Comparison of ENCODE assay signal across 1 cellular context in genomic region chr11:57940044-57940781, GRCh38.
TF ChIP-seq lines count a peak whose summit lies in the region.

No MANE protein-coding gene starts in this region.

TF ChIP-seq in GM23338, 12 proteins besides CTCF, POLR2A, EP300 and RAD21:
- TF ChIP-seq, protein P1, sequence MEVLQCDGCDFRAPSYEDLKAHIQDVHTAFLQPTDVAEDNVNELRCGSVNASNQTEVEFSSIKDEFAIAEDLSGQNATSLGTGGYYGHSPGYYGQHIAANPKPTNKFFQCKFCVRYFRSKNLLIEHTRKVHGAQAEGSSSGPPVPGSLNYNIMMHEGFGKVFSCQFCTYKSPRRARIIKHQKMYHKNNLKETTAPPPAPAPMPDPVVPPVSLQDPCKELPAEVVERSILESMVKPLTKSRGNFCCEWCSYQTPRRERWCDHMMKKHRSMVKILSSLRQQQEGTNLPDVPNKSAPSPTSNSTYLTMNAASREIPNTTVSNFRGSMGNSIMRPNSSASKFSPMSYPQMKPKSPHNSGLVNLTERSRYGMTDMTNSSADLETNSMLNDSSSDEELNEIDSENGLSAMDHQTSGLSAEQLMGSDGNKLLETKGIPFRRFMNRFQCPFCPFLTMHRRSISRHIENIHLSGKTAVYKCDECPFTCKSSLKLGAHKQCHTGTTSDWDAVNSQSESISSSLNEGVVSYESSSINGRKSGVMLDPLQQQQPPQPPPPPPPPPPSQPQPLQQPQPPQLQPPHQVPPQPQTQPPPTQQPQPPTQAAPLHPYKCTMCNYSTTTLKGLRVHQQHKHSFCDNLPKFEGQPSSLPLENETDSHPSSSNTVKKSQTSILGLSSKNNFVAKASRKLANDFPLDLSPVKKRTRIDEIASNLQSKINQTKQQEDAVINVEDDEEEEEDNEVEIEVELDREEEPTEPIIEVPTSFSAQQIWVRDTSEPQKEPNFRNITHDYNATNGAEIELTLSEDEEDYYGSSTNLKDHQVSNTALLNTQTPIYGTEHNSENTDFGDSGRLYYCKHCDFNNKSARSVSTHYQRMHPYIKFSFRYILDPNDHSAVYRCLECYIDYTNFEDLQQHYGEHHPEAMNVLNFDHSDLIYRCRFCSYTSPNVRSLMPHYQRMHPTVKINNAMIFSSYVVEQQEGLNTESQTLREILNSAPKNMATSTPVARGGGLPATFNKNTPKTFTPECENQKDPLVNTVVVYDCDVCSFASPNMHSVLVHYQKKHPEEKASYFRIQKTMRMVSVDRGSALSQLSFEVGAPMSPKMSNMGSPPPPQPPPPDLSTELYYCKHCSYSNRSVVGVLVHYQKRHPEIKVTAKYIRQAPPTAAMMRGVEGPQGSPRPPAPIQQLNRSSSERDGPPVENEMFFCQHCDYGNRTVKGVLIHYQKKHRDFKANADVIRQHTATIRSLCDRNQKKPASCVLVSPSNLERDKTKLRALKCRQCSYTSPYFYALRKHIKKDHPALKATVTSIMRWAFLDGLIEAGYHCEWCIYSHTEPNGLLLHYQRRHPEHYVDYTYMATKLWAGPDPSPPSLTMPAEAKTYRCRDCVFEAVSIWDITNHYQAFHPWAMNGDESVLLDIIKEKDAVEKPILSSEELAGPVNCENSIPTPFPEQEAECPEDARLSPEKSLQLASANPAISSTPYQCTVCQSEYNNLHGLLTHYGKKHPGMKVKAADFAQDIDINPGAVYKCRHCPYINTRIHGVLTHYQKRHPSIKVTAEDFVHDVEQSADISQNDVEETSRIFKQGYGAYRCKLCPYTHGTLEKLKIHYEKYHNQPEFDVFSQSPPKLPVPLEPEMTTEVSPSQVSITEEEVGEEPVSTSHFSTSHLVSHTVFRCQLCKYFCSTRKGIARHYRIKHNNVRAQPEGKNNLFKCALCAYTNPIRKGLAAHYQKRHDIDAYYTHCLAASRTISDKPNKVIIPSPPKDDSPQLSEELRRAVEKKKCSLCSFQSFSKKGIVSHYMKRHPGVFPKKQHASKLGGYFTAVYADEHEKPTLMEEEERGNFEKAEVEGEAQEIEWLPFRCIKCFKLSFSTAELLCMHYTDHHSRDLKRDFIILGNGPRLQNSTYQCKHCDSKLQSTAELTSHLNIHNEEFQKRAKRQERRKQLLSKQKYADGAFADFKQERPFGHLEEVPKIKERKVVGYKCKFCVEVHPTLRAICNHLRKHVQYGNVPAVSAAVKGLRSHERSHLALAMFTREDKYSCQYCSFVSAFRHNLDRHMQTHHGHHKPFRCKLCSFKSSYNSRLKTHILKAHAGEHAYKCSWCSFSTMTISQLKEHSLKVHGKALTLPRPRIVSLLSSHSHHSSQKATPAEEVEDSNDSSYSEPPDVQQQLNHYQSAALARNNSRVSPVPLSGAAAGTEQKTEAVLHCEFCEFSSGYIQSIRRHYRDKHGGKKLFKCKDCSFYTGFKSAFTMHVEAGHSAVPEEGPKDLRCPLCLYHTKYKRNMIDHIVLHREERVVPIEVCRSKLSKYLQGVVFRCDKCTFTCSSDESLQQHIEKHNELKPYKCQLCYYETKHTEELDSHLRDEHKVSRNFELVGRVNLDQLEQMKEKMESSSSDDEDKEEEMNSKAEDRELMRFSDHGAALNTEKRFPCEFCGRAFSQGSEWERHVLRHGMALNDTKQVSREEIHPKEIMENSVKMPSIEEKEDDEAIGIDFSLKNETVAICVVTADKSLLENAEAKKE (CRISPR knock-in tag; IDR thresholded peaks at IDR 0.05): no peak
- TF ChIP-seq REST (IDR thresholded peaks at IDR 0.05; ENCODE audit: unreplicated experiment): no peak
- TF ChIP-seq CREB1 (CRISPR knock-in tag; IDR thresholded peaks at IDR 0.05; ENCODE audit: low read depth): no peak
- no peak for TF ChIP-seq NANOG (IDR thresholded peaks at IDR 0.05; ENCODE audit: borderline replicate concordance)
- TF ChIP-seq STAT1 (IDR thresholded peaks at IDR 0.05; ENCODE audit: unreplicated experiment): no peak
- TF ChIP-seq ZNF331 (CRISPR knock-in tag; IDR thresholded peaks at IDR 0.05; ENCODE audit: low read depth): no peak
- TF ChIP-seq, protein P2, sequence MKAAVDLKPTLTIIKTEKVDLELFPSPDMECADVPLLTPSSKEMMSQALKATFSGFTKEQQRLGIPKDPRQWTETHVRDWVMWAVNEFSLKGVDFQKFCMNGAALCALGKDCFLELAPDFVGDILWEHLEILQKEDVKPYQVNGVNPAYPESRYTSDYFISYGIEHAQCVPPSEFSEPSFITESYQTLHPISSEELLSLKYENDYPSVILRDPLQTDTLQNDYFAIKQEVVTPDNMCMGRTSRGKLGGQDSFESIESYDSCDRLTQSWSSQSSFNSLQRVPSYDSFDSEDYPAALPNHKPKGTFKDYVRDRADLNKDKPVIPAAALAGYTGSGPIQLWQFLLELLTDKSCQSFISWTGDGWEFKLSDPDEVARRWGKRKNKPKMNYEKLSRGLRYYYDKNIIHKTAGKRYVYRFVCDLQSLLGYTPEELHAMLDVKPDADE (IDR thresholded peaks at IDR 0.05): no peak
- TF ChIP-seq EZH2phosphoT487 (IDR thresholded peaks at IDR 0.05; ENCODE audit: unreplicated experiment): no peak
- TF ChIP-seq JUNB (IDR thresholded peaks at IDR 0.05; ENCODE audit: unreplicated experiment): no peak
- no peak for TF ChIP-seq POLR2AphosphoS5 (IDR thresholded peaks at IDR 0.05; ENCODE audit: low read depth)
- no peak for TF ChIP-seq EZH2 (IDR thresholded peaks at IDR 0.05; ENCODE audit: low read depth, unreplicated experiment)
- no peak for TF ChIP-seq ZNF114 (CRISPR knock-in tag; IDR thresholded peaks at IDR 0.05)
